Comparison of ENCODE assay signal across 14 cellular contexts in genomic region chr5:172886396-172886932, GRCh38. TPM values are rescaled to one million over a fixed set of nuclear protein-coding genes. Genes with fewer than 3 reads are reported as not detected.
DNase-seq lines count a peak whose midpoint lies in the region; ATAC-seq, FAIRE-seq and TF ChIP-seq lines count a peak whose summit lies in the region.
"Had no signal": no experiment of that assay in that cellular context is flagged by ENCODE, and none has a peak within 500 bp of the region (broad histone marks: within the 10 kb centered on the region; RNA-seq: fewer than 3 reads in every experiment).

No MANE protein-coding gene starts in this region.

- no peaks in the 10 kb centered on the region for H3K9me1 ChIP-seq in endothelial cell of umbilical vein (replicated peaks; ENCODE audit: control insufficient read depth, extremely low read depth, insufficient read depth, low read length)

- no peak overlapping the region for H3K4me3 Mint-ChIP-seq in nephron
- H3K4me3 Mint-ChIP-seq in type B pancreatic cell: no peak overlapping the region
- H3K4me3 Mint-ChIP-seq: activated CD4-positive, alpha-beta memory T cell treated with anti-CD3 and anti-CD28 coated beads, Interleukin-2, amount 10 ng/mL, durations not matched to agents 7 days and 5 days; T-helper 1 cell treated with Interleukin-12 subunit alpha and Interleukin-12 subunit beta and Interleukin-4 antibody, amounts not matched to agents 30 μg/mL and 1 μg/mL, for 36 hours had no signal

- H3K27me3 ChIP-seq in RWPE2 (ENCODE audit: insufficient read depth, poor library complexity, severe bottlenecking): no peaks in the 10 kb centered on the region
- H3K27me3 ChIP-seq in endothelial cell of umbilical vein (ENCODE audit: control insufficient read depth in 2 of 2, insufficient read depth in 2 of 2, low read length in 2 of 2): no peaks in the 10 kb centered on the region

- POLR2A ChIA-PET in endothelial cell of umbilical vein (lab: Charles Lee): interaction anchor here (1.0 to 1.5 kb wide), 4 partner anchors 13 to 118 kb away, joined by 3 to 10 read pairs (median 6); partner anchors contain the start of gene DUSP1

- intact Hi-C loops in endothelial cell of umbilical vein (cut with micrococcal nuclease): no loop called here

- H3K4me2 ChIP-seq in endothelial cell of umbilical vein (ENCODE audit: insufficient read depth, low read length): no peak overlapping the region

- no peak for TF ChIP-seq POLR2A in endothelial cell of umbilical vein (IDR thresholded peaks at IDR 0.05; ENCODE audit: low read depth, low read length)

- no peak overlapping the region for H2AFZ ChIP-seq in endothelial cell of umbilical vein (ENCODE audit: low read depth, low read length)

- H3K4me1 ChIP-seq in RWPE2 (ENCODE audit: insufficient read depth, poor library complexity, severe bottlenecking) (peaks cover 17% of the 10 kb centered on the region), endothelial cell of umbilical vein (ENCODE audit: control insufficient read depth, extremely low read depth, insufficient read depth, low read length) (peaks cover 34% of the 10 kb centered on the region)

- H3K4me1 Mint-ChIP-seq in nephron (peaks cover 20% of the 10 kb centered on the region), type B pancreatic cell (ENCODE audit: unreplicated experiment) (peaks cover 21% of the 10 kb centered on the region)

- H3K36me3 ChIP-seq in RWPE2 (ENCODE audit: low read depth) (peaks cover 63% of the 10 kb centered on the region), endothelial cell of umbilical vein (ENCODE audit: control insufficient read depth in 2 of 2, extremely low read depth in 1 of 2, insufficient read depth in 2 of 2, low read length in 2 of 2) (no peaks in the 10 kb centered on the region)

- H3K27me3 Mint-ChIP-seq in nephron (ENCODE audit: low read depth) (no peaks in the 10 kb centered on the region), type B pancreatic cell (no peaks in the 10 kb centered on the region)
- H3K27me3 Mint-ChIP-seq: activated CD4-positive, alpha-beta memory T cell treated with anti-CD3 and anti-CD28 coated beads, Interleukin-2, amount 10 ng/mL, durations not matched to agents 7 days and 5 days had no signal

- dilution Hi-C loops in endothelial cell of umbilical vein (cut with MboI; ENCODE audit: extremely low pct_ligation_motif_present, low sequenced_read_pairs): no loop called here

- H3K9me3 ChIP-seq in RWPE2 (ENCODE audit: severe bottlenecking) (no peaks in the 10 kb centered on the region), endothelial cell of umbilical vein (replicated peaks; ENCODE audit: control insufficient read depth, insufficient read depth, low read length) (no peaks in the 10 kb centered on the region)

- H3K36me3 Mint-ChIP-seq in nephron (ENCODE audit: low read depth): peaks cover 48% of the 10 kb centered on the region
- H3K36me3 Mint-ChIP-seq in type B pancreatic cell: peaks cover 41% of the 10 kb centered on the region

- BruUV-seq in endothelial cell of umbilical vein (replicated peaks; lab: Mats Ljungman, UMichigan): no TSS peak

- no peak for TF ChIP-seq CTCF in RWPE2 (IDR thresholded peaks at IDR 0.05; ENCODE audit: poor library complexity, severe bottlenecking)
- no peak for TF ChIP-seq CTCF in endothelial cell of umbilical vein (IDR thresholded peaks at IDR 0.05; ENCODE audit: extremely low read depth in 1 of 2, insufficient read depth in 1 of 2, low read depth in 1 of 2, low read length in 2 of 2)
- TF ChIP-seq CTCF in nephron (IDR thresholded peaks at IDR 0.05; ENCODE audit: unreplicated experiment in 3 of 3): no peak
- TF ChIP-seq CTCF in type B pancreatic cell (conservative IDR thresholded peaks at IDR 0.05): no peak

- ATAC-seq in RWPE2 (ENCODE audit: low read depth) (peak; percentile 42), HG03469 (IDR thresholded peaks at IDR 0.05; ENCODE audit: unreplicated experiment) (no peak), GM18519 (IDR thresholded peaks at IDR 0.05; ENCODE audit: low FRiP score, unreplicated experiment) (no peak)

- DNase-seq in RWPE2 (ENCODE audit: low spot score) (no peak), endothelial cell of umbilical vein (ENCODE audit: low read depth, low spot score) (no peak), type B pancreatic cell (ENCODE audit: extremely low spot score, unreplicated experiment) (no peak)
- no peak for DNase-seq in activated CD8-positive, alpha-beta memory T cell treated with anti-CD3 and anti-CD28 coated beads, Interleukin-2, amount 50 U/mL, for 48 hours
- DNase-seq: activated CD4-positive, alpha-beta memory T cell treated with anti-CD3 and anti-CD28 coated beads, Interleukin-2, amount 10 ng/mL, durations not matched to agents 7 days and 5 days; activated naive CD4-positive, alpha-beta T cell; Calu3; cortex of kidney; NCI-H2171; stimulated activated naive CD4-positive, alpha-beta T cell treated with Interleukin-2 at 50 U/mL for 16 hours had no signal

- H3K9ac ChIP-seq in endothelial cell of umbilical vein (replicated peaks; ENCODE audit: extremely low read depth, insufficient read depth, low read length): peak overlapping the region; percentile 76

- H4K20me1 ChIP-seq in endothelial cell of umbilical vein (replicated peaks; ENCODE audit: control insufficient read depth, extremely low read depth, insufficient read depth, low read length): no peaks in the 10 kb centered on the region

- CTCF ChIA-PET in endothelial cell of umbilical vein (lab: Charles Lee): interaction anchor here (0.8 to 1.9 kb wide), 7 partner anchors 8 to 170 kb away, joined by 3 to 9 read pairs (median 4); no protein-coding TSS in a partner anchor

- peaks cover 17% of the 10 kb centered on the region for H3K79me2 ChIP-seq in endothelial cell of umbilical vein (ENCODE audit: control insufficient read depth, insufficient read depth, low read length)

- H3K27ac Mint-ChIP-seq in nephron (peak overlapping the region; percentile 94 to 99 (median 96)), type B pancreatic cell (peak overlapping the region; percentile 55)
- H3K27ac Mint-ChIP-seq: activated CD4-positive, alpha-beta memory T cell treated with anti-CD3 and anti-CD28 coated beads, Interleukin-2, amount 10 ng/mL, durations not matched to agents 7 days and 5 days; T-helper 1 cell treated with Interleukin-12 subunit alpha and Interleukin-12 subunit beta and Interleukin-4 antibody, amounts not matched to agents 30 μg/mL and 1 μg/mL, for 36 hours had no signal

- H3K4me3 ChIP-seq in RWPE2 (ENCODE audit: severe bottlenecking): no peak overlapping the region
- H3K4me3 ChIP-seq in endothelial cell of umbilical vein (replicated peaks in 1 of 3; ENCODE audit: insufficient read depth in 1 of 3, low read depth in 1 of 3, low read length in 3 of 3): no peak overlapping the region

- H3K9me3 Mint-ChIP-seq in nephron: no peaks in the 10 kb centered on the region
- H3K9me3 Mint-ChIP-seq in type B pancreatic cell: no peaks in the 10 kb centered on the region
- H3K9me3 Mint-ChIP-seq: activated CD4-positive, alpha-beta memory T cell treated with anti-CD3 and anti-CD28 coated beads, Interleukin-2, amount 10 ng/mL, durations not matched to agents 7 days and 5 days; T-helper 1 cell treated with Interleukin-12 subunit alpha and Interleukin-12 subunit beta and Interleukin-4 antibody, amounts not matched to agents 30 μg/mL and 1 μg/mL, for 36 hours had no signal

- peak overlapping the region; percentile 42 for H3K27ac ChIP-seq in RWPE2 (ENCODE audit: poor library complexity, severe bottlenecking)
- peak overlapping the region; percentile 94 for H3K27ac ChIP-seq in endothelial cell of umbilical vein (ENCODE audit: insufficient read depth, low read depth, low read length)

- no peak for FAIRE-seq in endothelial cell of umbilical vein (lab: Jason Lieb, UNC)

TF ChIP-seq in endothelial cell of umbilical vein, 7 proteins besides CTCF, POLR2A, EP300 and RAD21:
- TF ChIP-seq GATA2 (IDR thresholded peaks at IDR 0.05; ENCODE audit: insufficient read depth, insufficient read length, low read depth, low read length) (no peak), JUN (IDR thresholded peaks at IDR 0.05; ENCODE audit: borderline replicate concordance, insufficient read depth, insufficient read length, low read depth) (no peak), POLR2AphosphoS5 (IDR thresholded peaks at IDR 0.05; ENCODE audit: insufficient read depth, low read depth, low read length) (no peak), MYC (IDR thresholded peaks at IDR 0.05; ENCODE audit: low read depth, low read length) (no peak), EZH2 (IDR thresholded peaks at IDR 0.05; ENCODE audit: borderline replicate concordance, low read depth, low read length, severe bottlenecking) (no peak), FOS (IDR thresholded peaks at IDR 0.05; ENCODE audit: borderline replicate concordance, insufficient read depth, low read length) (no peak)
- TF ChIP-seq, protein P1, sequence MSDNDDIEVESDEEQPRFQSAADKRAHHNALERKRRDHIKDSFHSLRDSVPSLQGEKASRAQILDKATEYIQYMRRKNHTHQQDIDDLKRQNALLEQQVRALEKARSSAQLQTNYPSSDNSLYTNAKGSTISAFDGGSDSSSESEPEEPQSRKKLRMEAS (IDR thresholded peaks at IDR 0.05; ENCODE audit: insufficient read depth, insufficient read length): no peak

RNA-seq across cellular contexts. Expression of gene ERGIC1, which starts 52.4 kb away (rescaled TPM):
- total RNA-seq in endothelial cell of umbilical vein (105 and 118 TPM in 2 replicates), type B pancreatic cell (ENCODE audit: low replicate concordance) (85.2 and 105 TPM in 2 replicates)
- polyA plus RNA-seq in endothelial cell of umbilical vein: 109 and 115 TPM in 2 replicates
- 84.9 and 98.4 TPM in 2 replicates for polyA plus RNA-seq in endothelial cell of umbilical vein (2011; cell fraction: cytosol; rRNA removed)
- 63.2 and 75.9 TPM in 2 replicates for polyA plus RNA-seq in endothelial cell of umbilical vein (2011; cell fraction: nucleus; rRNA removed)
- 101 and 105 TPM in 2 replicates for polyA plus RNA-seq in endothelial cell of umbilical vein (2012)
- 189 and 212 TPM in 2 replicates for polyA minus RNA-seq in endothelial cell of umbilical vein
- polyA minus RNA-seq in endothelial cell of umbilical vein (2011; cell fraction: cytosol; rRNA and poly(A)+ RNA removed): 41.4 TPM
- 62.9 and 76.6 TPM in 2 replicates for polyA minus RNA-seq in endothelial cell of umbilical vein (2011; cell fraction: nucleus; rRNA and poly(A)+ RNA removed)
